Comparison of ENCODE assay signal across 31 cellular contexts in genomic region chr10:112801748-112802147, GRCh38.
"Had no signal": no experiment of that assay in that cellular context is flagged by ENCODE, and none has a peak within 500 bp of the region (broad histone marks: within the 10 kb centered on the region; RNA-seq: fewer than 3 reads in every experiment).

No MANE protein-coding gene starts in this region.

- H3K36me3 ChIP-seq: Peyer's patch, SJSA1 had no signal

- FAIRE-seq: astrocyte had no signal

- ATAC-seq: activated T-cell treated with anti-CD3 and anti-CD28 coated beads, Interleukin-2, amount 50 U/mL, for 4 hours; activated T-helper 17 cell treated with anti-CD3 and anti-CD28 coated beads, Interleukin-2, amount 50 U/mL, for 72 hours; SK-N-SH treated with all-trans-retinoic acid at 6 μM for 48 hours had no signal

- H3K27ac ChIP-seq: Peyer's patch, RWPE1, SJSA1 had no signal

- H3K9me3 ChIP-seq: Peyer's patch, SJSA1 had no signal

- H3K4me3 ChIP-seq: Peyer's patch, SJSA1 had no signal

- DNase-seq: activated B cell treated with CpG ODN at 0.5 μM for 24 hours; activated CD4-positive, alpha-beta T cell treated with anti-CD3 and anti-CD28 coated beads for 1 hour; activated CD4-positive, alpha-beta T cell treated with anti-CD3 and anti-CD28 coated beads, Interleukin-2, amount 10 ng/mL, durations not matched to agents 24 days and 14 days; activated CD4-positive, alpha-beta T cell treated with anti-CD3 and anti-CD28 coated beads, Interleukin-2, amount 50 U/mL, for 48 hours; activated CD8-positive, alpha-beta memory T cell treated with anti-CD3 and anti-CD28 coated beads for 24 hours; activated gamma-delta T cell; activated naive CD4-positive, alpha-beta T cell treated with anti-CD3 and anti-CD28 coated beads for 36 hours; activated T-cell treated with anti-CD3 and anti-CD28 coated beads, Interleukin-2, amount 50 U/mL, for 4 hours; amygdala; MM.1S; NCI-H1105; NCI-H146; NCI-H187 treated with DMSO at 0.1 percent for 48 hours; NCI-H2171; NCI-H2227 treated with DMSO at 0.1 percent for 48 hours; NCI-H446 treated with DMSO at 0.1 percent for 48 hours; NCI-H524 treated with DMSO at 0.1 percent for 48 hours; NCI-H774; NK-92 treated with Interleukin-12 subunit alpha and Interleukin-12 subunit beta, amount 100 ng/mL, for 24 hours; OCI-M1; Right ventricle myocardium superior; SW 1271 had no signal

- H3K4me1 Mint-ChIP-seq: activated B cell treated with CpG ODN at 0.5 μM for 24 hours; activated CD4-positive, alpha-beta T cell treated with anti-CD3 and anti-CD28 coated beads, Interleukin-2, amount 10 ng/mL, durations not matched to agents 24 days and 14 days; activated T-helper 17 cell treated with anti-CD3 and anti-CD28 coated beads, Interleukin-2, amount 50 U/mL, for 72 hours; central memory CD8-positive, alpha-beta T cell had no signal

- H3K4me3 Mint-ChIP-seq: activated B cell treated with CpG ODN at 0.5 μM for 24 hours; activated CD4-positive, alpha-beta T cell treated with anti-CD3 and anti-CD28 coated beads, Interleukin-2, amount 10 ng/mL, durations not matched to agents 24 days and 14 days; activated naive CD4-positive, alpha-beta T cell treated with anti-CD3 and anti-CD28 coated beads for 36 hours; activated naive CD8-positive, alpha-beta T cell; activated T-cell treated with anti-CD3 and anti-CD28 coated beads, Interleukin-2, amount 50 U/mL, for 4 hours; activated T-helper 17 cell treated with anti-CD3 and anti-CD28 coated beads, Interleukin-2, amount 50 U/mL, for 72 hours; brain; central memory CD8-positive, alpha-beta T cell had no signal

- H3K27me3 ChIP-seq: Peyer's patch, SJSA1 had no signal

- H3K27ac Mint-ChIP-seq: activated B cell treated with CpG ODN at 0.5 μM for 24 hours; activated CD4-positive, alpha-beta T cell treated with anti-CD3 and anti-CD28 coated beads, Interleukin-2, amount 10 ng/mL, durations not matched to agents 24 days and 14 days; activated naive CD4-positive, alpha-beta T cell treated with anti-CD3 and anti-CD28 coated beads for 36 hours; activated naive CD8-positive, alpha-beta T cell; activated T-helper 17 cell treated with anti-CD3 and anti-CD28 coated beads, Interleukin-2, amount 50 U/mL, for 72 hours had no signal

- H3K9me3 Mint-ChIP-seq: activated B cell treated with CpG ODN at 0.5 μM for 24 hours; activated CD4-positive, alpha-beta T cell treated with anti-CD3 and anti-CD28 coated beads, Interleukin-2, amount 10 ng/mL, durations not matched to agents 24 days and 14 days; activated naive CD4-positive, alpha-beta T cell treated with anti-CD3 and anti-CD28 coated beads for 36 hours; activated T-cell treated with anti-CD3 and anti-CD28 coated beads, Interleukin-2, amount 50 U/mL, for 4 hours; activated T-helper 17 cell treated with anti-CD3 and anti-CD28 coated beads, Interleukin-2, amount 50 U/mL, for 72 hours; brain; central memory CD8-positive, alpha-beta T cell had no signal

- H3K4me1 ChIP-seq: SJSA1 had no signal

- H3K27me3 Mint-ChIP-seq: activated B cell treated with CpG ODN at 0.5 μM for 24 hours; activated CD4-positive, alpha-beta T cell treated with anti-CD3 and anti-CD28 coated beads, Interleukin-2, amount 10 ng/mL, durations not matched to agents 24 days and 14 days; activated naive CD8-positive, alpha-beta T cell; activated T-helper 17 cell treated with anti-CD3 and anti-CD28 coated beads, Interleukin-2, amount 50 U/mL, for 72 hours; central memory CD8-positive, alpha-beta T cell had no signal
